Comparison of ENCODE assay signal across 15 cellular contexts in the genomic region with DNA sequence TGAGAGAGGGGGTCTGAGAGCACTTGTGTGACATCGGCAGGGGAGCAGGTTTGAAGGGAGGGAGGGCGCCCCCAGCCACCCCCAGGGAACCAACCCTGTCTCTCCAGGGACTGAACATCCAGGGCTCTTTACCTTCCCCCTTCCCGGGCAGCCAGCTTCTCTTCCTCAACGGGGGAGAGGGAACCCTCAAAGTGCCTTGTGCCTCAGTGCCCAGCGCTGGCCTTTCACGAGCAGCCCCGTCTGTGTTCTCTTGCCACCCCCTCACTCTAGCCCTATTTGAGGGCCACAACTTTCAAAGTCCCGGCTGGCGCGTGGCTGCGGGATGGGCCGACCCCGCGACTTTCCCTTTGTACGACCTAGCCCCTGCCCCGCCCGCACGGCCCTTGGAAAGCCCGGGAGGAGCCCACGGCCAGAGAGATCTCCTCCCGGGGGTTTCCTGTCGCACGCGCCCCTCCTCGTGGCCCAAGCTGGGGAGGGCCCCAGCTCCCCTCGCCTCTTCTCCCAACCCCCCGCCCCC. TPM values are rescaled to one million over a fixed set of nuclear protein-coding genes. Genes with fewer than 3 reads are reported as not detected.
DNase-seq lines count a peak whose midpoint lies in the region; ATAC-seq, FAIRE-seq and TF ChIP-seq lines count a peak whose summit lies in the region.
"Had no signal": no experiment of that assay in that cellular context is flagged by ENCODE, and none has a peak within 500 bp of the region (broad histone marks: within the 10 kb centered on the region; RNA-seq: fewer than 3 reads in every experiment).

No MANE protein-coding gene starts in this region.

- no peaks in the 10 kb centered on the region for H3F3A ChIP-seq in neural cell (ENCODE audit: insufficient read depth, low read length, poor library complexity, severe bottlenecking)

- H3K27me3 ChIP-seq in ACC112 (ENCODE audit: insufficient read depth, low read length) (peaks cover 83% of the 10 kb centered on the region), H9 (ENCODE audit: insufficient read depth, low read length) (peaks cover 5% of the 10 kb centered on the region), astrocyte (ENCODE audit: insufficient read depth, low read length) (peaks cover 49% of the 10 kb centered on the region), neural cell (ENCODE audit: insufficient read depth, low read depth, low read length) (no peaks in the 10 kb centered on the region)

- H4K91ac ChIP-seq in H9 (ENCODE audit: insufficient read length, low read depth, low read length): no peak overlapping the region

- H3K36me3 Mint-ChIP-seq in H9 (ENCODE audit: insufficient read depth in 1 of 3, low read depth in 3 of 3) (no peaks in the 10 kb centered on the region; a peak in 1 of 7 replicates), astrocyte (ENCODE audit: low read depth, unreplicated experiment) (peaks cover 2% of the 10 kb centered on the region)
- H3K36me3 Mint-ChIP-seq: activated naive CD4-positive, alpha-beta T cell treated with anti-CD3 and anti-CD28 coated beads, Interleukin-2, amount 10 ng/mL, durations not matched to agents 7 days and 5 days had no signal

- H3K4ac ChIP-seq in H9 (ENCODE audit: low read depth, low read length): no peak overlapping the region

- no peak for TF ChIP-seq EP300 in neural cell (conservative IDR thresholded peaks at IDR 0.05; ENCODE audit: poor library complexity, severe bottlenecking)

- no peaks in the 10 kb centered on the region for H3K79me1 ChIP-seq in H9 (ENCODE audit: insufficient read depth, low read depth, low read length, poor library complexity, severe bottlenecking)

- no peak overlapping the region for H2AK5ac ChIP-seq in H9 (ENCODE audit: insufficient read length, low read length)

- no peak for FAIRE-seq in astrocyte (lab: Jason Lieb, UNC)

- H3K9me3 ChIP-seq in H9 (ENCODE audit: control insufficient read depth, low read depth, low read length): no peaks in the 10 kb centered on the region
- H3K9me3 ChIP-seq in astrocyte (ENCODE audit: insufficient read depth, low read depth, low read length): no peaks in the 10 kb centered on the region
- H3K9me3 ChIP-seq in neural cell (ENCODE audit: low read length): no peaks in the 10 kb centered on the region
- H3K9me3 ChIP-seq: body of pancreas had no signal

- no peak overlapping the region for H3K23ac ChIP-seq in H9 (ENCODE audit: insufficient read length, low read depth, low read length)

- H3K18ac ChIP-seq in H9 (ENCODE audit: insufficient read length, low read depth, low read length): no peak overlapping the region

- TF ChIP-seq CTCF in H9 (conservative IDR thresholded peaks at IDR 0.05) (no peak), astrocyte (IDR thresholded peaks at IDR 0.05; ENCODE audit: insufficient read depth, low read depth, low read length) (no peak), neural cell (IDR thresholded peaks at IDR 0.05; ENCODE audit: poor library complexity, severe bottlenecking) (no peak)

- H3K4me1 ChIP-seq in ACC112 (ENCODE audit: control insufficient read depth, insufficient read depth, low read length, unreplicated experiment) (no peaks in the 10 kb centered on the region), H9 (ENCODE audit: insufficient read depth, low read length) (no peaks in the 10 kb centered on the region), astrocyte (ENCODE audit: insufficient read depth, low read length) (peaks cover 3% of the 10 kb centered on the region)

- H3K4me1 Mint-ChIP-seq in H9: peaks cover 17 to 41% of the 10 kb centered on the region in 2 experiments
- H3K4me1 Mint-ChIP-seq in astrocyte (ENCODE audit: low read depth, unreplicated experiment): peaks cover 5% of the 10 kb centered on the region

- H2BK120ac ChIP-seq in H9 (ENCODE audit: low read depth, low read length, poor library complexity, severe bottlenecking): no peak overlapping the region

- H4K5ac ChIP-seq in H9 (ENCODE audit: insufficient read length, low read depth, low read length): no peak overlapping the region

- H3K23me2 ChIP-seq in H9 (ENCODE audit: insufficient read length, low read depth, low read length, poor library complexity, severe bottlenecking): peaks cover 17% of the 10 kb centered on the region

- H3K27ac Mint-ChIP-seq in H9: no peak overlapping the region
- H3K27ac Mint-ChIP-seq in astrocyte (ENCODE audit: unreplicated experiment): no peak overlapping the region
- H3K27ac Mint-ChIP-seq: activated CD4-positive, alpha-beta T cell treated with anti-CD3 and anti-CD28 coated beads for 36 hours; activated naive CD4-positive, alpha-beta T cell treated with anti-CD3 and anti-CD28 coated beads, Interleukin-2, amount 10 ng/mL, durations not matched to agents 7 days and 5 days; immature natural killer cell; T-helper 2 cell treated with Interferon-gamma antibody and Interleukin-4, amounts not matched to agents 5 μg/mL and 100 μg/mL, for 36 hours had no signal

- H4K20me1 ChIP-seq in H9 (ENCODE audit: control insufficient read depth, insufficient read depth, insufficient read length) (no peaks in the 10 kb centered on the region), astrocyte (ENCODE audit: insufficient read depth, low read length) (peaks cover 10% of the 10 kb centered on the region), neural cell (ENCODE audit: insufficient read depth) (peaks cover 13% of the 10 kb centered on the region)

- H3K4me3 Mint-ChIP-seq in H9 (peak overlapping the region in 1 of 2 experiments; percentile 69; a peak in 4 of 5 replicates), astrocyte (ENCODE audit: unreplicated experiment) (no peak overlapping the region)
- H3K4me3 Mint-ChIP-seq: activated CD4-positive, alpha-beta T cell treated with anti-CD3 and anti-CD28 coated beads for 36 hours; activated naive CD4-positive, alpha-beta T cell treated with anti-CD3 and anti-CD28 coated beads, Interleukin-2, amount 10 ng/mL, durations not matched to agents 7 days and 5 days; T-helper 2 cell treated with Interferon-gamma antibody and Interleukin-4, amounts not matched to agents 5 μg/mL and 100 μg/mL, for 36 hours had no signal

- H3K27me3 Mint-ChIP-seq in H9 (ENCODE audit: low read depth) (peaks cover 73% of the 10 kb centered on the region), astrocyte (ENCODE audit: low read depth, unreplicated experiment) (peaks cover 76% of the 10 kb centered on the region)

- H3K9me3 Mint-ChIP-seq in H9: peaks cover 0 to 4% of the 10 kb centered on the region in 2 experiments; a peak in 1 of 5 replicates
- H3K9me3 Mint-ChIP-seq in astrocyte (ENCODE audit: unreplicated experiment): no peaks in the 10 kb centered on the region
- H3K9me3 Mint-ChIP-seq: activated naive CD4-positive, alpha-beta T cell treated with anti-CD3 and anti-CD28 coated beads, Interleukin-2, amount 10 ng/mL, durations not matched to agents 7 days and 5 days; T-helper 2 cell treated with Interferon-gamma antibody and Interleukin-4, amounts not matched to agents 5 μg/mL and 100 μg/mL, for 36 hours had no signal

- no peak overlapping the region; the same call in 1 of the 2 replicates for H3K14ac ChIP-seq in H9 (ENCODE audit: insufficient read depth, low read length)

- no peak overlapping the region for H2BK12ac ChIP-seq in H9 (ENCODE audit: insufficient read length, low read depth, low read length)

- peak overlapping the region; percentile 8; the same call in 1 of the 2 replicates for H3K4me3 ChIP-seq in ACC112 (ENCODE audit: low read depth, low read length)
- no peak overlapping the region for H3K4me3 ChIP-seq in astrocyte (ENCODE audit: insufficient read depth, low read depth, low read length)
- H3K4me3 ChIP-seq in neural cell (ENCODE audit: low read length): peak overlapping the region; percentile 98
- H3K4me3 ChIP-seq: body of pancreas had no signal

- H3K4me2 ChIP-seq in H9 (ENCODE audit: insufficient read depth, insufficient read length, low read length): peak overlapping the region; percentile 98
- H3K4me2 ChIP-seq in astrocyte (ENCODE audit: low read length): peak overlapping the region; percentile 50
- H3K4me2 ChIP-seq in neural cell (ENCODE audit: low read length): peak overlapping the region; percentile 96

- no peak overlapping the region for H2AFZ ChIP-seq in ACC112 (ENCODE audit: low read length, unreplicated experiment)
- no peak overlapping the region for H2AFZ ChIP-seq in H9 (ENCODE audit: low read length)
- no peak overlapping the region for H2AFZ ChIP-seq in astrocyte (ENCODE audit: low read depth, low read length)
- H2AFZ ChIP-seq in neural cell (ENCODE audit: low read depth, low read length): no peak overlapping the region

- no peak for ATAC-seq in GM18868 (IDR thresholded peaks at IDR 0.05; ENCODE audit: unreplicated experiment)
- no peak for ATAC-seq in GM18858 (IDR thresholded peaks at IDR 0.05; ENCODE audit: unreplicated experiment)

- no peak overlapping the region for H4K8ac ChIP-seq in H9 (replicated peaks; ENCODE audit: insufficient read length, low read depth, low read length)

- H3K56ac ChIP-seq in H9 (ENCODE audit: insufficient read length, low read depth, low read length): no peak overlapping the region

- TF ChIP-seq RAD21 in neural cell (conservative IDR thresholded peaks at IDR 0.05): no peak

- no peak overlapping the region for H2BK15ac ChIP-seq in H9 (ENCODE audit: low read depth, low read length)

- WGBS in H9 (ENCODE audit: extremely low coverage, insufficient read length, low lambda C conversion rate): no CpG with 5 or more reads among the region's 27 CpGs

- no peaks in the 10 kb centered on the region for H3K9me2 ChIP-seq in neural cell (ENCODE audit: insufficient read depth, low read length)

- H3K79me2 ChIP-seq in ACC112 (ENCODE audit: control insufficient read depth, insufficient read depth, low read length, unreplicated experiment): no peaks in the 10 kb centered on the region
- H3K79me2 ChIP-seq in H9 (ENCODE audit: insufficient read depth, low read length): no peaks in the 10 kb centered on the region
- no peaks in the 10 kb centered on the region for H3K79me2 ChIP-seq in astrocyte (ENCODE audit: insufficient read depth, low read length)
- H3K79me2 ChIP-seq in neural cell (replicated peaks; ENCODE audit: insufficient read depth, low read length): peaks cover 71% of the 10 kb centered on the region

- H3K36me3 ChIP-seq in ACC112 (ENCODE audit: insufficient read depth, low read length) (no peaks in the 10 kb centered on the region), astrocyte (ENCODE audit: insufficient read depth, low read length) (no peaks in the 10 kb centered on the region), neural cell (ENCODE audit: insufficient read depth, low read length) (no peaks in the 10 kb centered on the region)

- no peak overlapping the region for H3T11ph ChIP-seq in H9 (ENCODE audit: low read length)

- H3K9ac ChIP-seq in H9 (ENCODE audit: extremely low read depth, insufficient read length, low read length): no peak overlapping the region
- no peak overlapping the region for H3K9ac ChIP-seq in astrocyte (ENCODE audit: low read length)
- H3K9ac ChIP-seq in neural cell (ENCODE audit: low read length): peak overlapping the region; percentile 99

- H3K27ac ChIP-seq in ACC112 (ENCODE audit: low read depth, low read length): no peak overlapping the region
- H3K27ac ChIP-seq in H9 (ENCODE audit: insufficient read length, low read depth, low read length): no peak overlapping the region
- no peak overlapping the region for H3K27ac ChIP-seq in astrocyte (ENCODE audit: low read depth, low read length)
- peak overlapping the region; percentile 99 for H3K27ac ChIP-seq in neural cell (ENCODE audit: low read length)
- H3K27ac ChIP-seq: body of pancreas had no signal

- DNase-seq in H9: no peak
- DNase-seq in astrocyte (ENCODE audit: low read depth): no peak
- DNase-seq in SIG-M5 (lab: John Stamatoyannopoulos, UW): no peak

- H2BK5ac ChIP-seq in H9 (ENCODE audit: insufficient read length, low read length): no peak overlapping the region

- H2BK20ac ChIP-seq in H9 (ENCODE audit: low read depth, low read length, poor library complexity, severe bottlenecking): no peak overlapping the region

RNA-seq across cellular contexts. Expression of a gene that starts 0.6 kb away (rescaled TPM):
- not detected in 2 replicates for total RNA-seq in H9 (2021)
- not detected in 2 replicates for total RNA-seq in astrocyte
- 2.5 and 3.8 TPM in 2 replicates for polyA plus RNA-seq in neural cell
- 10.0 and 11.2 TPM in 2 replicates for polyA minus RNA-seq in neural cell
- total RNA-seq: activated CD4-positive, alpha-beta T cell treated with anti-CD3 and anti-CD28 coated beads for 36 hours; mammary epithelial cell; naive thymus-derived CD8-positive, alpha-beta T cell; urinary bladder had no signal
- polyA plus RNA-seq: immature natural killer cell; mammary epithelial cell; naive thymus-derived CD8-positive, alpha-beta T cell; urinary bladder had no signal

RNA-seq across cellular contexts. Expression of a gene that starts 22.0 kb away (rescaled TPM):
- total RNA-seq in H9 (2021) (25.7 and 26.2 TPM in 2 replicates), astrocyte (15.9 and 17.7 TPM in 2 replicates)
- 6.9 and 7.5 TPM in 2 replicates for polyA plus RNA-seq in neural cell
- polyA minus RNA-seq in neural cell: 6.3 and 6.4 TPM in 2 replicates
